In the genomic region with DNA sequence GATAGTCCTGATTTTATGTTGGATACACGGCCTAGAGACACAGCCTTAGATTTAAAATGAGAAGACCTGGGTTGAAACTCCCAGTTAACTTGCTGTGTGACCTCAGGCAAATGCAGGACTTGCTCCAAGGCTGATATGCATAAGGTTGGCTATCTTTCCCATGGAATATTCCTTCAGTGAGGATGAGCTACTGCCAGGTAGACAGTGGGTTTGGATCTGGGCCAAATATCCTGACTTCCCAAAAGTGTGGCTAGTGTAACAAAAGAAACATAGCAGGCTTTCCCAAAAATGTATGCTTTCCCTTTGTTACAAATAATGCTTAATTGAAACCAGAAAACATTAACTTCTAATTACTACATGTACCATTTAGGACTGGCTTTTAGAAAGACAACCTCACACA, we compare ENCODE assay signal across 1 cellular context.
TF ChIP-seq lines count a peak whose summit lies in the region.

No MANE protein-coding gene starts in this region.

TF ChIP-seq in endothelial cell of umbilical vein, 7 proteins besides CTCF, POLR2A, EP300 and RAD21 (continued from another document):
- TF ChIP-seq POLR2AphosphoS5 (IDR thresholded peaks at IDR 0.05; ENCODE audit: insufficient read depth, low read depth, low read length), result no peak
- no peak for TF ChIP-seq MYC (IDR thresholded peaks at IDR 0.05; ENCODE audit: low read depth, low read length)
- TF ChIP-seq GATA2 (IDR thresholded peaks at IDR 0.05; ENCODE audit: insufficient read depth, insufficient read length, low read depth, low read length), result no peak
- no peak for TF ChIP-seq EZH2 (IDR thresholded peaks at IDR 0.05; ENCODE audit: borderline replicate concordance, low read depth, low read length, severe bottlenecking)
- TF ChIP-seq FOS (IDR thresholded peaks at IDR 0.05; ENCODE audit: borderline replicate concordance, insufficient read depth, low read length), result no peak
- TF ChIP-seq MAX (IDR thresholded peaks at IDR 0.05; ENCODE audit: insufficient read depth, insufficient read length), result no peak
TF ChIP-seq in endothelial cell of umbilical vein: peak in this region for 0.
